ENCODE assay signal across 3 cellular contexts in genomic region chr17:43602556-43602955, GRCh38. TPM values are rescaled to one million over a fixed set of nuclear protein-coding genes. Genes with fewer than 3 reads are reported as not detected.
"Had no signal": no experiment of that assay in that cellular context is flagged by ENCODE, and none has a peak within 500 bp of the region (broad histone marks: within the 10 kb centered on the region; RNA-seq: fewer than 3 reads in every experiment).

No MANE protein-coding gene starts in this region.

RNA-seq across cellular contexts. Expression of gene ETV4, which starts 56.4 kb away (rescaled TPM):
- total RNA-seq: OCI-LY7 had no signal

RNA-seq across cellular contexts. Expression of gene MEOX1, which starts 59.2 kb away (rescaled TPM):
- total RNA-seq: OCI-LY7, SJSA1, SK-MEL-5 had no signal
